In the genomic region with DNA sequence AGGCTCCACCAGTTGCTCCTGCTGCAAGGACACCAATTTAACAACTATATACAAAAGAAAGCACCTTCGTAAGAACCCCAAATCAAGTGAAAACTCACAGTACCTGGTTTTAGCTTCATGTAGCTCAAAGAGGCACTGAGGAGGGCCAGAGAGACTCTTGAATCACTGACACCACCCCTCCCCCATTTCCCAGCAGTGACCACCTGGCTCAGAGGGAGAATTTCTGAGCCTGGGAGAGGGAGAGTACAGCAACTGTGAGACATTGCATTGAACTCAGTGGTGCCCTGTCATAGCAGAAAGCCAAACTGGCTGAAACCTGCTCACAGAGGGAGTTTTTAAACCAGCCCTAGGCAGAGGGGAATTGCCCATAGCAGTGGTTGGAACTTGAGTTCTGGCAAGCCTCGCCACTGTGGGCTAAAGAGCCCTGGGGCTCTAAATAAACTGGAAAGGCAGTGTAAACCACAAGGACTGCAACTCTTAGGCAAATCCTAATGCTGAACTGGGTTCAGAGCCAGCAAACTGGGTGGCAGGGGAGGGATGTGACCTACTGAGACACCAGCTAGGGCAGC, we compare ENCODE assay signal across 1 cellular context.
A peak's percentile ranks its signal among the peaks of the same experiment; 100 is the strongest.
TF ChIP-seq lines count a peak whose summit lies in the region.

No MANE protein-coding gene starts in this region.

TF ChIP-seq in H1, 55 proteins besides CTCF, POLR2A, EP300 and RAD21 (continued from another document):
- 0 out of 2 replicates have a peak, but pooled peaks have one; percentile 28 for TF ChIP-seq TCF12 (IDR thresholded peaks at IDR 0.05; ENCODE audit: low read depth, low read length)
- TF ChIP-seq ASH2L (IDR thresholded peaks at IDR 0.05; ENCODE audit: low read length) = peak; percentile 28
TF ChIP-seq in H1: peak in this region for 4.
